In the genomic region with DNA sequence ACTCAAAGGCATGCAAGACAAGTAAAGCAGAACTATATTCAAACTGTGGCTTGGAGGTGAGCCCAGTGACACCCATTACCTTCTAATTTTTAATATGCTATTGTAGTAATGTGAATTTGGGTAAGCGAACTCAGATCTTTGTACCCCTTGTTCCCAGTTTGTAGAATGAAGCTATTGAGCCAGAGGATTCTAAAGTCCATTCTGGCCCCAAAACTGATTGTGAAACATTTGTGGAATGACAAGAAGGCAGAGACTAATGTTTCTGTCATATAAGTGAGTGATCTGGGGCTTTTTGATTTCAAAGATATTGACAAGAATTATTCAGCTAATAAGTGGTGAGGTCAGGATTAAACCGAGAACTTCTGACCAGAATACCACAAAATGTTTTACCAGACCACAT, we compare ENCODE assay signal across 41 cellular contexts.
"Had no signal": no experiment of that assay in that cellular context is flagged by ENCODE, and none has a peak within 500 bp of the region (broad histone marks: within the 10 kb centered on the region; RNA-seq: fewer than 3 reads in every experiment).

No MANE protein-coding gene starts in this region.

- H3K36me3 ChIP-seq: adrenal gland, ascending aorta, brain microvascular endothelial cell, breast epithelium, cardiac muscle cell had no signal

- ATAC-seq: activated naive CD4-positive, alpha-beta T cell treated with anti-CD3 and anti-CD28 coated beads, Interleukin-2, amount 50 U/mL, for 72 hours; activated naive CD8-positive, alpha-beta T cell treated with anti-CD3 and anti-CD28 coated beads, Interleukin-2, amount 50 U/mL, for 24 hours; activated T-cell treated with anti-CD3 and anti-CD28 coated beads, Interleukin-2, amount 50 U/mL, for 4 hours; activated T-cell treated with anti-CD3 and anti-CD28 coated beads, Interleukin-2, amount 50 U/mL, for 72 hours; activated T-helper 17 cell treated with anti-CD3 and anti-CD28 coated beads, Interleukin-2, amount 50 U/mL, for 72 hours; body of pancreas had no signal

- H3K4me3 ChIP-seq: adrenal gland, ascending aorta, body of pancreas, breast epithelium, cardiac muscle cell had no signal

- H3K9me3 ChIP-seq: adrenal gland, ascending aorta, breast epithelium had no signal

- H3K36me3 Mint-ChIP-seq: activated naive CD4-positive, alpha-beta T cell treated with anti-CD3 and anti-CD28 coated beads, Interleukin-2, amount 10 ng/mL, durations not matched to agents 7 days and 5 days; activated naive CD4-positive, alpha-beta T cell treated with anti-CD3 and anti-CD28 coated beads, Interleukin-2, amount 50 U/mL, for 24 hours; activated naive CD8-positive, alpha-beta T cell; activated naive CD8-positive, alpha-beta T cell treated with anti-CD3 and anti-CD28 coated beads for 36 hours; activated naive CD8-positive, alpha-beta T cell treated with anti-CD3 and anti-CD28 coated beads, Interleukin-2, amount 10 ng/mL, durations not matched to agents 7 days and 5 days; brain had no signal

- H3K4me1 Mint-ChIP-seq: activated naive CD4-positive, alpha-beta T cell treated with anti-CD3 and anti-CD28 coated beads, Interleukin-2, amount 10 ng/mL, durations not matched to agents 7 days and 5 days; activated naive CD4-positive, alpha-beta T cell treated with anti-CD3 and anti-CD28 coated beads, Interleukin-2, amount 50 U/mL, for 24 hours; activated naive CD8-positive, alpha-beta T cell treated with anti-CD3 and anti-CD28 coated beads for 36 hours; activated naive CD8-positive, alpha-beta T cell treated with anti-CD3 and anti-CD28 coated beads, Interleukin-2, amount 10 ng/mL, durations not matched to agents 7 days and 5 days; activated naive CD8-positive, alpha-beta T cell treated with anti-CD3 and anti-CD28 coated beads, Interleukin-2, amount 50 U/mL, for 24 hours; activated T-helper 17 cell treated with anti-CD3 and anti-CD28 coated beads, Interleukin-2, amount 50 U/mL, for 72 hours; brain; central memory CD8-positive, alpha-beta T cell had no signal

- H3K4me3 Mint-ChIP-seq: activated naive CD4-positive, alpha-beta T cell treated with anti-CD3 and anti-CD28 coated beads for 36 hours; activated naive CD4-positive, alpha-beta T cell treated with anti-CD3 and anti-CD28 coated beads, Interleukin-2, amount 10 ng/mL, durations not matched to agents 7 days and 5 days; activated naive CD4-positive, alpha-beta T cell treated with anti-CD3 and anti-CD28 coated beads, Interleukin-2, amount 50 U/mL, for 24 hours; activated naive CD8-positive, alpha-beta T cell; activated naive CD8-positive, alpha-beta T cell treated with anti-CD3 and anti-CD28 coated beads for 36 hours; activated naive CD8-positive, alpha-beta T cell treated with anti-CD3 and anti-CD28 coated beads, Interleukin-2, amount 10 ng/mL, durations not matched to agents 7 days and 5 days; activated naive CD8-positive, alpha-beta T cell treated with anti-CD3 and anti-CD28 coated beads, Interleukin-2, amount 50 U/mL, for 24 hours; activated T-cell treated with anti-CD3 and anti-CD28 coated beads, Interleukin-2, amount 50 U/mL, for 24 hours; activated T-cell treated with anti-CD3 and anti-CD28 coated beads, Interleukin-2, amount 50 U/mL, for 4 hours; activated T-cell treated with anti-CD3 and anti-CD28 coated beads, Interleukin-2, amount 50 U/mL, for 72 hours; activated T-helper 1 cell treated with anti-CD3 and anti-CD28 coated beads, Interleukin-12 subunit alpha, Interleukin-12 subunit beta, Interleukin-2, Interleukin-4 antibody, amounts not matched to agents 30 ng/mL and 10 ng/mL and 1 ng/mL, durations not matched to agents 14 hours and 24 hours and 36 hours; activated T-helper 17 cell treated with anti-CD3 and anti-CD28 coated beads, Interleukin-2, amount 50 U/mL, for 72 hours; brain; central memory CD8-positive, alpha-beta T cell had no signal

- H3K27ac ChIP-seq: adrenal gland, ascending aorta, body of pancreas, brain microvascular endothelial cell, breast epithelium, cardiac muscle cell had no signal

- H3K27me3 ChIP-seq: adrenal gland, ascending aorta, body of pancreas, brain microvascular endothelial cell, breast epithelium, cardiac muscle cell had no signal

- DNase-seq: activated effector memory CD4-positive, alpha-beta T cell treated with anti-CD3 and anti-CD28 coated beads, Interleukin-2, amount 50 U/mL, for 16 hours; activated effector memory CD4-positive, alpha-beta T cell treated with Interleukin-2 at 50 U/mL for 16 hours; activated gamma-delta T cell; activated gamma-delta T cell treated with Interleukin-2 at 50 U/mL for 16 hours; activated naive CD4-positive, alpha-beta T cell; activated naive CD4-positive, alpha-beta T cell treated with anti-CD3 and anti-CD28 coated beads for 36 hours; activated naive CD4-positive, alpha-beta T cell treated with anti-CD3 and anti-CD28 coated beads, Interleukin-2, amount 10 ng/mL, durations not matched to agents 7 days and 5 days; activated naive CD4-positive, alpha-beta T cell treated with anti-CD3 and anti-CD28 coated beads, Interleukin-2, amount 50 U/mL, for 16 hours; activated naive CD4-positive, alpha-beta T cell treated with Interleukin-2 at 50 U/mL for 16 hours; activated naive CD8-positive, alpha-beta T cell treated with anti-CD3 and anti-CD28 coated beads for 36 hours; activated naive CD8-positive, alpha-beta T cell treated with anti-CD3 and anti-CD28 coated beads, Interleukin-2, amount 10 ng/mL, durations not matched to agents 7 days and 5 days; activated naive CD8-positive, alpha-beta T cell treated with anti-CD3 and anti-CD28 coated beads, Interleukin-2, amount 50 U/mL, for 24 hours; activated T-cell treated with anti-CD3 and anti-CD28 coated beads for 4 hours; activated T-cell treated with anti-CD3 and anti-CD28 coated beads, Interleukin-2, amount 50 U/mL, for 1 hour; activated T-cell treated with anti-CD3 and anti-CD28 coated beads, Interleukin-2, amount 50 U/mL, for 24 hours; activated T-cell treated with anti-CD3 and anti-CD28 coated beads, Interleukin-2, amount 50 U/mL, for 4 hours; activated T-cell treated with anti-CD3 and anti-CD28 coated beads, Interleukin-2, amount 50 U/mL, for 48 hours; activated T-cell treated with anti-CD3 and anti-CD28 coated beads, Interleukin-2, amount 50 U/mL, for 72 hours; adrenal gland; amniotic stem cell; amygdala; anterior cingulate cortex; aorta; body of pancreas; brain microvascular endothelial cell; caudate nucleus; central memory CD4-positive, alpha-beta T cell; cerebellar nuclear complex had no signal

- H3K4me1 ChIP-seq: adrenal gland, ascending aorta, body of pancreas, breast epithelium had no signal

- FAIRE-seq: astrocyte, bronchial epithelial cell had no signal

- H3K27ac Mint-ChIP-seq: activated naive CD4-positive, alpha-beta T cell treated with anti-CD3 and anti-CD28 coated beads for 36 hours; activated naive CD4-positive, alpha-beta T cell treated with anti-CD3 and anti-CD28 coated beads, Interleukin-2, amount 10 ng/mL, durations not matched to agents 7 days and 5 days; activated naive CD4-positive, alpha-beta T cell treated with anti-CD3 and anti-CD28 coated beads, Interleukin-2, amount 50 U/mL, for 24 hours; activated naive CD4-positive, alpha-beta T cell treated with anti-CD3 and anti-CD28 coated beads, Interleukin-2, amount 50 U/mL, for 72 hours; activated naive CD8-positive, alpha-beta T cell; activated naive CD8-positive, alpha-beta T cell treated with anti-CD3 and anti-CD28 coated beads for 36 hours; activated naive CD8-positive, alpha-beta T cell treated with anti-CD3 and anti-CD28 coated beads, Interleukin-2, amount 10 ng/mL, durations not matched to agents 7 days and 5 days; activated naive CD8-positive, alpha-beta T cell treated with anti-CD3 and anti-CD28 coated beads, Interleukin-2, amount 50 U/mL, for 24 hours; activated T-cell treated with anti-CD3 and anti-CD28 coated beads, Interleukin-2, amount 50 U/mL, for 24 hours; activated T-cell treated with anti-CD3 and anti-CD28 coated beads, Interleukin-2, amount 50 U/mL, for 72 hours; activated T-helper 1 cell treated with anti-CD3 and anti-CD28 coated beads, Interleukin-12 subunit alpha, Interleukin-12 subunit beta, Interleukin-2, Interleukin-4 antibody, amounts not matched to agents 30 ng/mL and 10 ng/mL and 1 ng/mL, durations not matched to agents 14 hours and 24 hours and 36 hours; activated T-helper 17 cell treated with anti-CD3 and anti-CD28 coated beads, Interleukin-2, amount 50 U/mL, for 72 hours; activated T-helper 2 cell treated with anti-CD3 and anti-CD28 coated beads, Interferon-gamma antibody, Interleukin-2, Interleukin-4, amounts not matched to agents 10 μg/mL and 5 μg/mL and 100 μg/mL, durations not matched to agents 14 hours and 24 hours and 36 hours; brain had no signal

- H3K27me3 Mint-ChIP-seq: activated naive CD4-positive, alpha-beta T cell treated with anti-CD3 and anti-CD28 coated beads, Interleukin-2, amount 10 ng/mL, durations not matched to agents 7 days and 5 days; activated naive CD8-positive, alpha-beta T cell; activated naive CD8-positive, alpha-beta T cell treated with anti-CD3 and anti-CD28 coated beads for 36 hours; activated naive CD8-positive, alpha-beta T cell treated with anti-CD3 and anti-CD28 coated beads, Interleukin-2, amount 10 ng/mL, durations not matched to agents 7 days and 5 days; activated naive CD8-positive, alpha-beta T cell treated with anti-CD3 and anti-CD28 coated beads, Interleukin-2, amount 50 U/mL, for 24 hours; activated T-cell treated with anti-CD3 and anti-CD28 coated beads, Interleukin-2, amount 50 U/mL, for 24 hours; central memory CD8-positive, alpha-beta T cell had no signal
